ENCODE assay signal across 22 cellular contexts in the genomic region with DNA sequence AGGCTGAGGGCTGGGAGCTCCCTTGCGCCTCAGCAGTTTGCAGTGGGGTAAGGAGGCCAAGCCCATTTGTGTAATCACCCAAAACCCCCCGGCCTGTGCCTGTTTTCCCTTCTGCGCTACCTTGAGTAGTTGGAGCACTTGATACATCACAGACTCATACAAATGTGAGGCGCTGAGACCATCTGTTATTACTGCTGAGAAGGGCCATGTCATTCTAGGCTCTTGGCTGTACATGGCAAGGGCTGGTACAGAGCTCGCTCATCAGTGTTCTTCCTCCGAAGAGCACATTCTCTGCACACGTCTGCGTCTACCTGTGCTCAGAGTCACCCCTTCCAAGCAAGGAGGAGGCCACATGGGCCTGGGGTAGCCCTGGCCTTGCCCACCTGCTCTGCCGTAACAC. TPM values are rescaled to one million over a fixed set of nuclear protein-coding genes. Genes with fewer than 3 reads are reported as not detected.
DNase-seq lines count a peak whose midpoint lies in the region; TF ChIP-seq lines count a peak whose summit lies in the region.
"Had no signal": no experiment of that assay in that cellular context is flagged by ENCODE, and none has a peak within 500 bp of the region (broad histone marks: within the 10 kb centered on the region; RNA-seq: fewer than 3 reads in every experiment).

No MANE protein-coding gene starts in this region.

- no peak overlapping the region for H3K14ac ChIP-seq in neuronal stem cell (ENCODE audit: low read length)

- POLR2A ChIA-PET in RWPE1 (lab: Yijun Ruan, JAX; ENCODE audit: low non-redundant PET) = no interaction called here

- H2BK12ac ChIP-seq in neuronal stem cell (ENCODE audit: low read length) = no peak overlapping the region

- no peak for TF ChIP-seq CTCF in RWPE1 (conservative IDR thresholded peaks at IDR 0.05; ENCODE audit: low read depth)

- peak; percentile 19 for DNase-seq in NCI-H1694 (lab: John Stamatoyannopoulos, UW)
- no peak for DNase-seq in NCI-H1694 treated with DMSO at 0.1 percent for 48 hours (lab: John Stamatoyannopoulos, UW)
- DNase-seq in Ammon's horn (ENCODE audit: low spot score) = peak; percentile 15
- no peak for DNase-seq in RWPE1 (ENCODE audit: low spot score)
- no peak for DNase-seq in neuronal stem cell (ENCODE audit: low spot score)
- no peak for DNase-seq in DMS153 treated with DMSO at 0.1 percent for 48 hours (lab: John Stamatoyannopoulos, UW; ENCODE audit: unreplicated experiment)
- no peak for DNase-seq in HUDEP-2 (lab: John Stamatoyannopoulos, UW; ENCODE audit: unreplicated experiment in 76 of 76)
- DNase-seq: ACHN; DMS153; GOT3; MM.1S; NCI-H2081; NCI-H345; NCI-H510A treated with DMSO at 0.1 percent for 48 hours; NCI-H774; NK-92 treated with Interleukin-12 subunit alpha and Interleukin-12 subunit beta, amount 100 ng/mL, for 24 hours; RPMI8226; SHP77 had no signal

- no peak overlapping the region for H3K18ac ChIP-seq in neuronal stem cell (ENCODE audit: low read length)

- H2AK5ac ChIP-seq in neuronal stem cell (ENCODE audit: low read depth, low read length) = no peak overlapping the region

- H3K79me1 ChIP-seq in neuronal stem cell (ENCODE audit: low read depth, low read length) = no peaks in the 10 kb centered on the region

- no peaks in the 10 kb centered on the region for H3K9me3 ChIP-seq in neuronal stem cell (replicated peaks in 1 of 2; ENCODE audit: control insufficient read depth in 2 of 2, insufficient read depth in 1 of 2, low read depth in 1 of 2, low read length in 2 of 2)
- H3K9me3 ChIP-seq: HAP-1 had no signal

- no peak overlapping the region for H2BK120ac ChIP-seq in neuronal stem cell (ENCODE audit: low read depth, low read length)

- no peak overlapping the region for H2AFZ ChIP-seq in neuronal stem cell (ENCODE audit: low read length)

- H3K27ac ChIP-seq in RWPE1 (peak overlapping the region; percentile 84), neuronal stem cell (replicated peaks; ENCODE audit: low read length) (no peak overlapping the region)
- H3K27ac ChIP-seq: 22Rv1, KMS-11 had no signal

- peaks cover 23 to 48% of the 10 kb centered on the region in 2 donors for H3K36me3 ChIP-seq in neuronal stem cell (replicated peaks in 1 of 2; ENCODE audit: control insufficient read depth in 2 of 2, insufficient read depth in 2 of 2, low read length in 2 of 2)
- H3K36me3 ChIP-seq: HAP-1 had no signal

- H3K4me1 ChIP-seq in neuronal stem cell (ENCODE audit: control insufficient read depth in 2 of 2, insufficient read depth in 1 of 2, low read depth in 1 of 2, low read length in 2 of 2) = peaks cover 0 to 3% of the 10 kb centered on the region in 2 donors
- H3K4me1 ChIP-seq: HAP-1 had no signal

- H3K4me3 ChIP-seq in neuronal stem cell (ENCODE audit: low read length in 2 of 2) = no peak overlapping the region
- H3K4me3 ChIP-seq: HAP-1 had no signal

- CTCF ChIA-PET in RWPE1 (lab: Yijun Ruan, JAX) = interaction anchor here (0.7 kb wide), 1 partner anchor 123 kb away, joined by 3 read pairs; no protein-coding TSS in a partner anchor

- no peak overlapping the region for H4K91ac ChIP-seq in neuronal stem cell (ENCODE audit: low read depth, low read length, poor library complexity)

- H3K27me3 ChIP-seq in neuronal stem cell (ENCODE audit: control insufficient read depth in 3 of 3, insufficient read depth in 3 of 3, low read depth in 1 of 3, low read length in 3 of 3) = no peaks in the 10 kb centered on the region

- H3K4ac ChIP-seq in neuronal stem cell (ENCODE audit: low read length) = no peak overlapping the region

- H2BK15ac ChIP-seq in neuronal stem cell (ENCODE audit: low read length) = no peak overlapping the region

- no peak overlapping the region for H4K8ac ChIP-seq in neuronal stem cell (ENCODE audit: low read depth, low read length)

- no peak overlapping the region for H2BK5ac ChIP-seq in neuronal stem cell (ENCODE audit: low read length)

- peak overlapping the region; percentile 12 for H3K9ac ChIP-seq in neuronal stem cell (ENCODE audit: low read depth, low read length, poor library complexity)
- H3K9ac ChIP-seq: KMS-11 had no signal

- WGBS in neuronal stem cell (ENCODE audit: extremely low coverage in 2 of 2, insufficient read length in 2 of 2, insufficient replicate concordance in 1 of 2), 2 donors = no CpG with 5 or more reads among the region's 9 CpGs

- H3K23ac ChIP-seq in neuronal stem cell (ENCODE audit: low read depth, low read length, poor library complexity) = peak overlapping the region; percentile 27

- no peak overlapping the region for H3K4me2 ChIP-seq in neuronal stem cell (ENCODE audit: insufficient read depth, low read length, poor library complexity, severe bottlenecking)
- H3K4me2 ChIP-seq: KMS-11 had no signal

RNA-seq across cellular contexts. Expression of a gene that starts 9.3 kb away (rescaled TPM):
- 16.5 TPM for polyA plus RNA-seq in neuronal stem cell (2013, experiment 1 of 2)
- 15.9 TPM for polyA plus RNA-seq in neuronal stem cell (2013, experiment 2 of 2)

RNA-seq across cellular contexts. Expression of a gene that starts 20.1 kb away (rescaled TPM):
- 14.4 TPM for polyA plus RNA-seq in neuronal stem cell (2013, experiment 1 of 2)
- 14.3 TPM for polyA plus RNA-seq in neuronal stem cell (2013, experiment 2 of 2)

RNA-seq across cellular contexts. Expression of a gene that starts 45.9 kb away (rescaled TPM):
- 0.08 TPM for polyA plus RNA-seq in neuronal stem cell (2013, experiment 1 of 2)
- 0.14 TPM for polyA plus RNA-seq in neuronal stem cell (2013, experiment 2 of 2)
- polyA plus RNA-seq: IgD-negative memory B cell had no signal

Comparison
In these comparisons a context has a peak if more than half of its experiments do, and no peak if none do; other contexts are left out.
1. DNase-seq: peak in NCI-H1694 (single experiment) and Ammon's horn (single experiment); none in NCI-H1694 treated with DMSO at 0.1 percent for 48 hours (single experiment), RWPE1 (single experiment), neuronal stem cell (single experiment), DMS153 treated with DMSO at 0.1 percent for 48 hours (single experiment) and HUDEP-2 (0 of 76).